In genomic region chr5:95895771-95896170, GRCh38 we compare ENCODE assay signal across 18 cellular contexts.
DNase-seq lines count a peak whose midpoint lies in the region; ATAC-seq and TF ChIP-seq lines count a peak whose summit lies in the region.
"Had no signal": no experiment of that assay in that cellular context is flagged by ENCODE, and none has a peak within 500 bp of the region (broad histone marks: within the 10 kb centered on the region; RNA-seq: fewer than 3 reads in every experiment).

No MANE protein-coding gene starts in this region.

- no peaks in the 10 kb centered on the region for H3K27me3 ChIP-seq in heart left ventricle
- H3K27me3 ChIP-seq in right atrium auricular region, result no peaks in the 10 kb centered on the region
- no peaks in the 10 kb centered on the region for H3K27me3 ChIP-seq in endodermal cell (ENCODE audit: control insufficient read depth, insufficient read depth, low read length, poor library complexity, severe bottlenecking)
- H3K27me3 ChIP-seq: colonic mucosa, neutrophil, transverse colon had no signal

- H3K9ac ChIP-seq in endodermal cell (ENCODE audit: extremely low read depth, low read length, poor library complexity, severe bottlenecking), result no peak overlapping the region

- peaks cover 0 to 97% (median 52%) of the 10 kb centered on the region in 9 donors for H3K36me3 ChIP-seq in heart left ventricle
- peaks cover 75% of the 10 kb centered on the region for H3K36me3 ChIP-seq in right atrium auricular region
- peaks cover 99% of the 10 kb centered on the region for H3K36me3 ChIP-seq in endodermal cell (ENCODE audit: control insufficient read depth, insufficient read depth, low read length)

- H3K4me1 ChIP-seq in heart left ventricle (peaks cover 0 to 37% (median 12%) of the 10 kb centered on the region in 12 donors), right atrium auricular region (peaks cover 0 to 17% of the 10 kb centered on the region in 2 donors), endodermal cell (ENCODE audit: control insufficient read depth, insufficient read depth, low read length) (no peaks in the 10 kb centered on the region)
- H3K4me1 ChIP-seq: A549, colonic mucosa had no signal

- H3K9me3 ChIP-seq in heart left ventricle (no peaks in the 10 kb centered on the region), right atrium auricular region (no peaks in the 10 kb centered on the region), endodermal cell (ENCODE audit: control insufficient read depth, low read length) (no peaks in the 10 kb centered on the region)
- H3K9me3 ChIP-seq: A549, colonic mucosa, neutrophil, transverse colon had no signal

- H3K36me3 Mint-ChIP-seq in endodermal cell (ENCODE audit: low read depth), result peaks cover 50% of the 10 kb centered on the region

- intact Hi-C loops in heart left ventricle (cut with DNase I), result loop anchor here in 5 of 10 donors (2.0 to 10.0 kb wide), 3 partner anchors 67 to 439 kb away; partner anchors contain the start of gene ELL2 (in 2 of the 5)

- H3K9me3 Mint-ChIP-seq in endodermal cell, result no peaks in the 10 kb centered on the region

- H3K4me3 ChIP-seq in heart left ventricle, result no peak overlapping the region
- H3K4me3 ChIP-seq in right atrium auricular region, result no peak overlapping the region
- H3K4me3 ChIP-seq in endodermal cell (ENCODE audit: low read length), result no peak overlapping the region
- H3K4me3 ChIP-seq: A549, colonic mucosa, SK-N-MC, transverse colon had no signal

- ATAC-seq in heart left ventricle (peak; percentile 51 to 62 (median 56)), HG02759 (IDR thresholded peaks at IDR 0.05; ENCODE audit: unreplicated experiment) (no peak), HG02623 (IDR thresholded peaks at IDR 0.05; ENCODE audit: unreplicated experiment) (no peak), GM18873 (IDR thresholded peaks at IDR 0.05; ENCODE audit: low FRiP score, unreplicated experiment) (no peak)
- ATAC-seq: A549 had no signal

- WGBS in heart left ventricle, 4 donors, result 47 to 62% (median 58%) methylated on average over 5 of the region's 5 CpGs
- 59 to 81% methylated on average over 3 to 5 of the region's 5 CpGs for WGBS in endodermal cell (ENCODE audit: insufficient coverage in 1 of 2, insufficient read length in 1 of 2), 2 experiments

- peaks cover 4% of the 10 kb centered on the region for H3K4me1 Mint-ChIP-seq in endodermal cell

- H3K4me3 Mint-ChIP-seq in endodermal cell, result no peak overlapping the region

- no peak overlapping the region for H3K27ac Mint-ChIP-seq in endodermal cell

- H3K27me3 Mint-ChIP-seq in endodermal cell (ENCODE audit: insufficient read depth), result no peaks in the 10 kb centered on the region

- TF ChIP-seq CTCF in heart left ventricle (IDR thresholded peaks at IDR 0.05), result no peak
- TF ChIP-seq CTCF in right atrium auricular region (IDR thresholded peaks at IDR 0.05), result no peak
- TF ChIP-seq CTCF in endodermal cell (conservative IDR thresholded peaks at IDR 0.05), result no peak

- peak in 1 of 5 donors; percentile 33 for DNase-seq in heart left ventricle
- no peak for DNase-seq in right atrium auricular region (ENCODE audit: low spot score)
- DNase-seq in endodermal cell, result no peak
- peak; percentile 65 for DNase-seq in midbrain (lab: John Stamatoyannopoulos, UW)
- DNase-seq in SW 1271 (lab: John Stamatoyannopoulos, UW), result no peak
- DNase-seq: activated CD4-positive, alpha-beta T cell treated with anti-CD3 and anti-CD28 coated beads, Interleukin-2, amount 50 U/mL, for 48 hours; activated T-cell treated with anti-CD3 and anti-CD28 coated beads, Interleukin-2, amount 50 U/mL, for 48 hours; colonic mucosa; mesenchymal stem cell; NCI-H2029 treated with DMSO at 0.1 percent for 48 hours; stimulated activated CD4-positive, alpha-beta T cell treated with anti-CD3 and anti-CD28 coated beads, Interleukin-4, amount 100 ng/mL, for 1 hour; transverse colon had no signal

- TF ChIP-seq POLR2A in heart left ventricle (IDR thresholded peaks at IDR 0.05), result no peak

- H3K27ac ChIP-seq in heart left ventricle (peak overlapping the region in 1 of 12 donors; percentile 13), right atrium auricular region (no peak overlapping the region), endodermal cell (ENCODE audit: low read depth, low read length) (peak overlapping the region; percentile 91)
- H3K27ac ChIP-seq: A549, colonic mucosa, neutrophil, SK-N-MC, transverse colon had no signal

Comparison
In these comparisons a context has a peak if more than half of its experiments do, and no peak if none do; other contexts are left out.
1. ATAC-seq: peak in heart left ventricle (4 of 4); none in HG02759 (single experiment), HG02623 (single experiment) and GM18873 (single experiment).